Comparison of ENCODE assay signal across 8 cellular contexts in genomic region chr3:151084893-151085226, GRCh38. TPM values are rescaled to one million over a fixed set of nuclear protein-coding genes. Genes with fewer than 3 reads are reported as not detected.
A peak's percentile ranks its signal among the peaks of the same experiment; 100 is the strongest.
DNase-seq lines count a peak whose midpoint lies in the region; ATAC-seq and TF ChIP-seq lines count a peak whose summit lies in the region.

No MANE protein-coding gene starts in this region.

- no peak for DNase-seq in heart right ventricle
- DNase-seq in cardiac septum (ENCODE audit: low spot score): no peak
- no peak for DNase-seq in MCF 10A (ENCODE audit: unreplicated experiment)
- DNase-seq in mesothelial cell of epicardium (ENCODE audit: low spot score in 2 of 2, unreplicated experiment in 2 of 2): no peak
- no peak for DNase-seq in hepatic stellate cell (ENCODE audit: low spot score)
- DNase-seq in mesenteric fat pad (ENCODE audit: low spot score): no peak

- no peak for ATAC-seq in heart right ventricle
- ATAC-seq in GM21717 (IDR thresholded peaks at IDR 0.05; ENCODE audit: unreplicated experiment): no peak

- H3K4me3 Mint-ChIP-seq in MCF 10A (ENCODE audit: unreplicated experiment): peak overlapping the region; percentile 51
- peak overlapping the region; percentile 67 for H3K4me3 Mint-ChIP-seq in mesothelial cell of epicardium

- H3K36me3 Mint-ChIP-seq in MCF 10A (ENCODE audit: insufficient read depth, unreplicated experiment) (no peaks in the 10 kb centered on the region), mesothelial cell of epicardium (no peaks in the 10 kb centered on the region)

- peaks cover 4% of the 10 kb centered on the region for H3K4me1 Mint-ChIP-seq in MCF 10A (ENCODE audit: insufficient read depth, unreplicated experiment)
- H3K4me1 Mint-ChIP-seq in mesothelial cell of epicardium: peaks cover 29% of the 10 kb centered on the region

- no peak overlapping the region for H3K27ac Mint-ChIP-seq in MCF 10A (ENCODE audit: low read depth, unreplicated experiment)
- H3K27ac Mint-ChIP-seq in mesothelial cell of epicardium: no peak overlapping the region

- H3K4me3 ChIP-seq in heart right ventricle (peak overlapping the region; percentile 37 to 75 (median 66)), urinary bladder (ENCODE audit: low read depth, low read length) (peak overlapping the region; percentile 68)

- intact Hi-C loops in heart right ventricle (cut with DNase I): loop anchor here in 2 of 10 donors (5.0 kb wide), 2 partner anchors 363 to 1547 kb away; no protein-coding TSS in a partner anchor
- intact Hi-C loops in cardiac septum (cut with DNase I): loop anchor here (5.0 kb wide), 2 partner anchors 62 to 363 kb away; no protein-coding TSS in a partner anchor
- intact Hi-C loops in MCF 10A (cut with micrococcal nuclease): loop anchor here (5.0 kb wide), 1 partner anchor 48 kb away; no protein-coding TSS in a partner anchor

- BruUV-seq in MCF 10A (replicated peaks; lab: Mats Ljungman, UMichigan): no TSS peak

- TF ChIP-seq CTCF in heart right ventricle (IDR thresholded peaks at IDR 0.05) (no peak), MCF 10A (IDR thresholded peaks at IDR 0.05; ENCODE audit: unreplicated experiment) (no peak), mesothelial cell of epicardium (IDR thresholded peaks at IDR 0.05; ENCODE audit: unreplicated experiment) (no peak)

- H3K36me3 ChIP-seq in heart right ventricle (no peaks in the 10 kb centered on the region), urinary bladder (ENCODE audit: insufficient read depth) (no peaks in the 10 kb centered on the region)

- POLR2A ChIA-PET in MCF 10A (lab: Yijun Ruan, JAX): interaction anchor here (0.8 kb wide), 1 partner anchor 539 kb away, joined by 3 read pairs; the partner anchor contains the start of gene SERP1

- H3K27ac ChIP-seq in heart right ventricle: no peak overlapping the region
- H3K27ac ChIP-seq in urinary bladder (ENCODE audit: low read depth): no peak overlapping the region

- no peaks in the 10 kb centered on the region for H3K9me3 Mint-ChIP-seq in MCF 10A (ENCODE audit: unreplicated experiment)
- no peaks in the 10 kb centered on the region for H3K9me3 Mint-ChIP-seq in mesothelial cell of epicardium

- WGBS in heart right ventricle, 2 donors: 34 to 36% methylated on average over 14 of the region's 14 CpGs
- WGBS in urinary bladder: 43% methylated on average over 14 of the region's 14 CpGs

- H3K27me3 ChIP-seq in heart right ventricle: peaks cover 0 to 69% (median 37%) of the 10 kb centered on the region in 7 donors

- peaks cover 11% of the 10 kb centered on the region for H3K27me3 Mint-ChIP-seq in MCF 10A (ENCODE audit: insufficient read depth, unreplicated experiment)
- H3K27me3 Mint-ChIP-seq in mesothelial cell of epicardium (ENCODE audit: low read depth): peaks cover 3% of the 10 kb centered on the region

- H3K4me1 ChIP-seq in heart right ventricle: peaks cover 0 to 27% (median 15%) of the 10 kb centered on the region in 9 donors
- no peaks in the 10 kb centered on the region for H3K4me1 ChIP-seq in urinary bladder (ENCODE audit: insufficient read depth)

- CTCF ChIA-PET in MCF 10A (lab: Yijun Ruan, JAX): interaction anchor here (1.4 kb wide), 1 partner anchor 161 kb away, joined by 4 read pairs; no protein-coding TSS in a partner anchor

- no peaks in the 10 kb centered on the region for H3K9me3 ChIP-seq in heart right ventricle

RNA-seq across cellular contexts. Expression of gene MED12L, which starts 0.6 kb away (rescaled TPM):
- total RNA-seq in heart right ventricle (1 to 10 TPM in 5 of 10 donors, under 1 TPM in 5; 0.05 to 4.5 (median 0.98) TPM), cardiac septum (5.5 TPM), MCF 10A (2022) (0.47 and 1.3 TPM in 2 replicates), mesothelial cell of epicardium (13.5 to 16.9 TPM (median 13.8 TPM) in 3 replicates), urinary bladder (3.1 TPM), mesenteric fat pad (0.48 TPM)
- polyA plus RNA-seq in heart right ventricle (under 1 TPM; 0.03 to 0.07 TPM), urinary bladder (0.11 TPM)
